Comparison of ENCODE assay signal across 24 cellular contexts in the genomic region with DNA sequence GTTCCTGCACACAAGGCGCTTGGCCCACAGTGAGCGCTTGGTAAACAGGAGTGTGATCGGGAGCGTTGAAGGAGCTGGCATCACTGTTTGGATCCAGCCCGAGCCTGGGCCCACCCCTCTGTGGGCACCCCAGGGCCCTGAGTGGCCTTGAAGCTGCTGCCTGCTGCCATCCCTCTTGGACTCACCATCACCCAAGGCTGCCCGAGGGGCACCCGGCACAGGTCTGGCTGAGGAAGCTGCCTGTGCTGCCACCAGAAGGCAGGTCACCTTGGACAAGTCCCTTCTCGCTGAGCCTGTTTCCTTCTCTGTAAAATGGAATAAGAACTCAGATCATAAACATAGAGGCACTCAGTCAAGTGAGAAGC. TPM values are rescaled to one million over a fixed set of nuclear protein-coding genes. Genes with fewer than 3 reads are reported as not detected.
DNase-seq lines count a peak whose midpoint lies in the region; ATAC-seq and TF ChIP-seq lines count a peak whose summit lies in the region.
"Had no signal": no experiment of that assay in that cellular context is flagged by ENCODE, and none has a peak within 500 bp of the region (broad histone marks: within the 10 kb centered on the region; RNA-seq: fewer than 3 reads in every experiment).

No MANE protein-coding gene starts in this region.

- H3K4me1 ChIP-seq in RWPE2 (ENCODE audit: insufficient read depth, poor library complexity, severe bottlenecking) (no peaks in the 10 kb centered on the region), esophagus squamous epithelium (peaks cover 12 to 47% (median 17%) of the 10 kb centered on the region in 3 donors), stomach smooth muscle (ENCODE audit: control insufficient read depth, insufficient read depth, low read length) (peaks cover 19% of the 10 kb centered on the region)
- H3K4me1 ChIP-seq: body of pancreas, foreskin keratinocyte had no signal

- H3K9ac ChIP-seq in stomach smooth muscle (ENCODE audit: low read length in 2 of 2): no peak overlapping the region

- H3K36me3 ChIP-seq in RWPE2 (ENCODE audit: low read depth) (peaks cover 77% of the 10 kb centered on the region), esophagus squamous epithelium (peaks cover 49 to 100% (median 65%) of the 10 kb centered on the region in 3 donors), stomach smooth muscle (ENCODE audit: control insufficient read depth in 2 of 2, insufficient read depth in 2 of 2, low read length in 2 of 2) (peaks cover 16 to 36% of the 10 kb centered on the region in 2 donors)

- DNase-seq in CD14-positive monocyte (ENCODE audit: low spot score): no peak
- no peak for DNase-seq in RWPE2 (ENCODE audit: low spot score)
- DNase-seq in esophagus squamous epithelium (lab: John Stamatoyannopoulos, UW): no peak
- DNase-seq in central memory CD4-positive, alpha-beta T cell: no peak
- no peak for DNase-seq in islet precursor cell
- no peak for DNase-seq in NOMO-1 (lab: John Stamatoyannopoulos, UW; ENCODE audit: unreplicated experiment in 2 of 2)
- DNase-seq: activated CD4-positive, alpha-beta memory T cell treated with anti-CD3 and anti-CD28 coated beads for 36 hours; activated effector memory CD4-positive, alpha-beta T cell treated with anti-CD3 and anti-CD28 coated beads, Interleukin-2, amount 50 U/mL, for 16 hours; effector CD8-positive, alpha-beta T cell; erythroblast; foreskin keratinocyte; HCEC 1CT; heart right ventricle; mesendoderm; NCI-H1105; NCI-H2081; NCI-H446 treated with DMSO at 0.1 percent for 48 hours; occipital lobe; SHP77; stimulated activated CD4-positive, alpha-beta T cell treated with anti-CD3 and anti-CD28 coated beads, Interleukin-12 subunit alpha, Interleukin-12 subunit beta, amount 100 ng/mL, for 4 hours; SW 1271; T1000 had no signal

- no peak for TF ChIP-seq CTCF in CD14-positive monocyte (IDR thresholded peaks at IDR 0.05)
- no peak for TF ChIP-seq CTCF in RWPE2 (IDR thresholded peaks at IDR 0.05; ENCODE audit: poor library complexity, severe bottlenecking)
- TF ChIP-seq CTCF in esophagus squamous epithelium (IDR thresholded peaks at IDR 0.05): no peak

- no peak for TF ChIP-seq POLR2A in esophagus squamous epithelium (IDR thresholded peaks at IDR 0.05)

- H3K27me3 Mint-ChIP-seq in CD14-positive monocyte (ENCODE audit: low read depth in 3 of 3): peaks cover 1 to 4% (median 2%) of the 10 kb centered on the region in 3 donors
- H3K27me3 Mint-ChIP-seq: activated CD4-positive, alpha-beta memory T cell treated with anti-CD3 and anti-CD28 coated beads for 36 hours had no signal

- peaks cover 43 to 80% of the 10 kb centered on the region in 2 donors for H3K36me3 Mint-ChIP-seq in CD14-positive monocyte
- H3K36me3 Mint-ChIP-seq: activated CD4-positive, alpha-beta memory T cell treated with anti-CD3 and anti-CD28 coated beads for 36 hours had no signal

- no peak overlapping the region for H3K4me3 Mint-ChIP-seq in CD14-positive monocyte
- H3K4me3 Mint-ChIP-seq: activated CD4-positive, alpha-beta memory T cell treated with anti-CD3 and anti-CD28 coated beads for 36 hours had no signal

- H3K4me1 Mint-ChIP-seq in CD14-positive monocyte: no peaks in the 10 kb centered on the region

- H3K4me3 ChIP-seq in RWPE2 (ENCODE audit: severe bottlenecking) (no peak overlapping the region), esophagus squamous epithelium (no peak overlapping the region), stomach smooth muscle (ENCODE audit: low read length in 2 of 2) (no peak overlapping the region)
- H3K4me3 ChIP-seq: body of pancreas, heart right ventricle had no signal

- H3K9me3 ChIP-seq in RWPE2 (ENCODE audit: severe bottlenecking): no peaks in the 10 kb centered on the region
- no peaks in the 10 kb centered on the region for H3K9me3 ChIP-seq in esophagus squamous epithelium
- no peaks in the 10 kb centered on the region for H3K9me3 ChIP-seq in stomach smooth muscle (ENCODE audit: control insufficient read depth in 2 of 2, low read length in 2 of 2)
- H3K9me3 ChIP-seq: body of pancreas, heart right ventricle had no signal

- intact Hi-C loops in CD14-positive monocyte (cut with micrococcal nuclease): loop anchor here (1.0 to 10.0 kb wide), 6 partner anchors 82 to 417 kb away; a partner anchor contains a TSS
- intact Hi-C loops in esophagus squamous epithelium (cut with DNase I): loop anchor here (5.0 to 10.0 kb wide), 2 partner anchors 82 to 220 kb away; no protein-coding TSS in a partner anchor

- WGBS in esophagus squamous epithelium, 2 donors: 50% methylated on average over 4 of the region's 8 CpGs; no CpG with 5 or more reads in 1 of the 2 donors

- ATAC-seq in RWPE2 (ENCODE audit: low read depth): no peak
- ATAC-seq: foreskin keratinocyte had no signal

- H3K27ac Mint-ChIP-seq in CD14-positive monocyte: peak overlapping the region; percentile 19 to 71 (median 46)
- H3K27ac Mint-ChIP-seq: activated CD4-positive, alpha-beta memory T cell treated with anti-CD3 and anti-CD28 coated beads for 36 hours had no signal

- no peaks in the 10 kb centered on the region for H3K9me3 Mint-ChIP-seq in CD14-positive monocyte
- H3K9me3 Mint-ChIP-seq: activated CD4-positive, alpha-beta memory T cell treated with anti-CD3 and anti-CD28 coated beads for 36 hours had no signal

- H3K27ac ChIP-seq in RWPE2 (ENCODE audit: poor library complexity, severe bottlenecking) (peak overlapping the region; percentile 34), esophagus squamous epithelium (peak overlapping the region; percentile 50 to 64 (median 57)), stomach smooth muscle (ENCODE audit: low read length) (peak overlapping the region; percentile 24)
- H3K27ac ChIP-seq: foreskin keratinocyte had no signal

- no peaks in the 10 kb centered on the region for H3K27me3 ChIP-seq in RWPE2 (ENCODE audit: insufficient read depth, poor library complexity, severe bottlenecking)
- no peaks in the 10 kb centered on the region for H3K27me3 ChIP-seq in esophagus squamous epithelium
- no peaks in the 10 kb centered on the region for H3K27me3 ChIP-seq in stomach smooth muscle (ENCODE audit: control insufficient read depth in 1 of 2, insufficient read depth in 2 of 2, low read length in 2 of 2)
- H3K27me3 ChIP-seq: body of pancreas, foreskin keratinocyte, heart right ventricle had no signal

RNA-seq across cellular contexts. Expression of a gene that starts 53.6 kb away (rescaled TPM):
- 1 to 10 TPM; 6.0 to 8.2 TPM for polyA plus RNA-seq in CD14-positive monocyte
- total RNA-seq in esophagus squamous epithelium: 10 to 100 TPM in 3 of 4 donors, 1 to 10 TPM in 1; 8.0 to 16.2 (median 12.9) TPM

RNA-seq across cellular contexts. Expression of a gene that starts 53.7 kb away (rescaled TPM):
- 100 to 1,000 TPM; 417 to 490 TPM for polyA plus RNA-seq in CD14-positive monocyte
- total RNA-seq in esophagus squamous epithelium: 1,000 to 10,000 TPM; 1,192 to 3,474 (median 2,165) TPM
